In genomic region chr10:63757067-63757466, GRCh38 we compare ENCODE assay signal across 23 cellular contexts.
A peak's percentile ranks its signal among the peaks of the same experiment; 100 is the strongest.
DNase-seq lines count a peak whose midpoint lies in the region; ATAC-seq and TF ChIP-seq lines count a peak whose summit lies in the region.
"Had no signal": no experiment of that assay in that cellular context is flagged by ENCODE, and none has a peak within 500 bp of the region (broad histone marks: within the 10 kb centered on the region; RNA-seq: fewer than 3 reads in every experiment).

No MANE protein-coding gene starts in this region.

- no peaks in the 10 kb centered on the region for H3K79me2 ChIP-seq in SK-N-SH (ENCODE audit: insufficient read depth)

- no peak overlapping the region for H3K9ac ChIP-seq in SK-N-SH

- WGBS in SK-N-SH (ENCODE audit: low lambda C conversion rate), result 43% methylated on average over 2 of the region's 2 CpGs

- no peak for DNase-seq in SK-N-SH
- peak; percentile 50 for DNase-seq in M059J (ENCODE audit: low read depth)
- DNase-seq in brain microvascular endothelial cell, result peak; percentile 5
- DNase-seq in NCI-H2227 treated with DMSO at 0.1 percent for 48 hours (lab: John Stamatoyannopoulos, UW), result no peak
- DNase-seq in cerebellum (ENCODE audit: low spot score), result no peak
- no peak for DNase-seq in NCI-H2227 (lab: John Stamatoyannopoulos, UW; ENCODE audit: unreplicated experiment)
- DNase-seq: 8988T; CD8-positive, alpha-beta memory T cell; DMS79; Karpas-422; NCI-H1105; NCI-H146; NCI-H2029; NCI-H524 treated with DMSO at 0.1 percent for 48 hours; OCI-M1; RPMI8226; SHP77; T-helper 2 cell had no signal

- CTCF ChIA-PET in SK-N-SH (lab: Yijun Ruan, JAX), result interaction anchor here (1.4 to 2.4 kb wide), 2 partner anchors 10 to 63 kb away, joined by 3 to 12 read pairs; no protein-coding TSS in a partner anchor

- no peaks in the 10 kb centered on the region for H3K9me2 ChIP-seq in SK-N-SH

- H3K9me3 ChIP-seq in SK-N-SH, result no peaks in the 10 kb centered on the region
- H3K9me3 ChIP-seq: HAP-1 had no signal

- POLR2A ChIA-PET in SK-N-SH (lab: Yijun Ruan, JAX), result no interaction called here

- TF ChIP-seq EP300 in SK-N-SH (IDR thresholded peaks at IDR 0.05; ENCODE audit: borderline replicate concordance in 1 of 2, low read depth in 1 of 2, low read length in 1 of 2), result no peak

- no peak overlapping the region for H3K27ac ChIP-seq in SK-N-SH (ENCODE audit: low read depth in 2 of 2, low read length in 1 of 2)
- H3K27ac ChIP-seq in brain microvascular endothelial cell, result no peak overlapping the region
- H3K27ac ChIP-seq: C4-2B had no signal

- ATAC-seq in SK-N-SH treated with all-trans-retinoic acid at 6 μM for 48 hours (no peak), esophagus mucosa (no peak)
- ATAC-seq: GM23338 had no signal

- TF ChIP-seq RAD21 in SK-N-SH (IDR thresholded peaks at IDR 0.05; ENCODE audit: low read length), result no peak

- H2AFZ ChIP-seq in SK-N-SH (ENCODE audit: low read depth), result no peak overlapping the region

- H3K36me3 ChIP-seq in SK-N-SH (replicated peaks in 1 of 2; ENCODE audit: control insufficient read depth in 1 of 2, insufficient read depth in 2 of 2, low read length in 1 of 2) (no peaks in the 10 kb centered on the region), brain microvascular endothelial cell (replicated peaks) (no peaks in the 10 kb centered on the region)
- H3K36me3 ChIP-seq: HAP-1 had no signal

- peaks cover 0 to 15% of the 10 kb centered on the region in 2 experiments; a peak in 2 of 4 replicates for H3K4me1 ChIP-seq in SK-N-SH (ENCODE audit: control insufficient read depth in 1 of 2, insufficient read depth in 2 of 2, low read depth in 1 of 2, low read length in 1 of 2)
- H3K4me1 ChIP-seq: HAP-1 had no signal

- H3K4me2 ChIP-seq in SK-N-SH, result no peak overlapping the region
- H3K4me2 ChIP-seq: GM23338 had no signal

- no peaks in the 10 kb centered on the region for H3K27me3 ChIP-seq in SK-N-SH (ENCODE audit: insufficient read depth)
- H3K27me3 ChIP-seq in brain microvascular endothelial cell (replicated peaks), result no peaks in the 10 kb centered on the region

- no peaks in the 10 kb centered on the region for H3F3A ChIP-seq in SK-N-SH (replicated peaks; ENCODE audit: insufficient read depth)

- in situ Hi-C loops in brain microvascular endothelial cell (cut with HindIII; ENCODE audit: low pct_ligation_motif_present, low sequenced_read_pairs), result no loop called here

- TF ChIP-seq CTCF in SK-N-SH (IDR thresholded peaks at IDR 0.05), result no peak
- no peak for TF ChIP-seq CTCF in brain microvascular endothelial cell (IDR thresholded peaks at IDR 0.05; ENCODE audit: low read depth, low read length, missing control alignments)

- H4K20me1 ChIP-seq in SK-N-SH (ENCODE audit: insufficient read depth), result no peaks in the 10 kb centered on the region

- H3K4me3 ChIP-seq in SK-N-SH (ENCODE audit: low read depth in 2 of 2, low read length in 1 of 2) (no peak overlapping the region), brain microvascular endothelial cell (ENCODE audit: low read depth, low read length) (no peak overlapping the region)
- H3K4me3 ChIP-seq: GM23338, HAP-1 had no signal

TF ChIP-seq in SK-N-SH, 30 proteins besides CTCF, POLR2A, EP300 and RAD21:
- TF ChIP-seq GABPA (IDR thresholded peaks at IDR 0.05; ENCODE audit: low read depth) (no peak), GATA2 (CRISPR knock-in tag; IDR thresholded peaks at IDR 0.05) (no peak), YY1 (IDR thresholded peaks at IDR 0.05; ENCODE audit: low read depth) (no peak), TEAD4 (IDR thresholded peaks at IDR 0.05; ENCODE audit: borderline replicate concordance, insufficient read depth) (no peak), FOSL2 (IDR thresholded peaks at IDR 0.05; ENCODE audit: borderline replicate concordance, low read depth) (peak; percentile 22; the same call in 1 of the 2 replicates), EZH2phosphoT487 (IDR thresholded peaks at IDR 0.05; ENCODE audit: borderline replicate concordance, low read depth) (no peak), ELF1 (IDR thresholded peaks at IDR 0.05) (no peak), PBX3 (IDR thresholded peaks at IDR 0.05) (peak; percentile 23; the same call in 1 of the 2 replicates), JUND (IDR thresholded peaks at IDR 0.05) (no peak), USF2 (IDR thresholded peaks at IDR 0.05; ENCODE audit: borderline replicate concordance, low read depth, low read length) (no peak), POLR2AphosphoS5 (IDR thresholded peaks at IDR 0.05; ENCODE audit: low read depth, low read length) (no peak)

TF ChIP-seq in SK-N-SH treated with all-trans-retinoic acid at 6 μM for 48 hours, 23 proteins besides CTCF, POLR2A, EP300 and RAD21:
- no peak for TF ChIP-seq CREB5 (CRISPR knock-in tag; IDR thresholded peaks at IDR 0.05; ENCODE audit: low read depth)
- TF ChIP-seq GLIS3 (CRISPR knock-in tag; IDR thresholded peaks at IDR 0.05), result no peak
- no peak for TF ChIP-seq SNAI2 (CRISPR knock-in tag; IDR thresholded peaks at IDR 0.05)
- no peak for TF ChIP-seq OSR1 (CRISPR knock-in tag; IDR thresholded peaks at IDR 0.05)
- no peak for TF ChIP-seq TCF4 (CRISPR knock-in tag; IDR thresholded peaks at IDR 0.05; ENCODE audit: borderline replicate concordance)
- TF ChIP-seq ZNF565 (CRISPR knock-in tag; conservative IDR thresholded peaks at IDR 0.05; ENCODE audit: low read depth), result no peak
- no peak for TF ChIP-seq BACH2 (CRISPR knock-in tag; IDR thresholded peaks at IDR 0.05; ENCODE audit: borderline replicate concordance)
- no peak for TF ChIP-seq TOX (CRISPR knock-in tag; IDR thresholded peaks at IDR 0.05; ENCODE audit: borderline replicate concordance)
- TF ChIP-seq PPARA (CRISPR knock-in tag; IDR thresholded peaks at IDR 0.05; ENCODE audit: borderline replicate concordance), result no peak
- no peak for TF ChIP-seq RARB (CRISPR knock-in tag; IDR thresholded peaks at IDR 0.05)
- no peak for TF ChIP-seq ARNTL (CRISPR knock-in tag; IDR thresholded peaks at IDR 0.05; ENCODE audit: borderline replicate concordance, low read depth)
- TF ChIP-seq ZNF8 (CRISPR knock-in tag; IDR thresholded peaks at IDR 0.05), result no peak
- TF ChIP-seq ZFP30 (CRISPR knock-in tag; IDR thresholded peaks at IDR 0.05), result no peak

Comparison
In these comparisons a context has a peak if more than half of its experiments do, and no peak if none do; other contexts are left out.
1. DNase-seq: peak in M059J (single experiment) and brain microvascular endothelial cell (single experiment); none in SK-N-SH (single experiment), NCI-H2227 treated with DMSO at 0.1 percent for 48 hours (single experiment), cerebellum (single experiment) and NCI-H2227 (single experiment).